In the genomic region with DNA sequence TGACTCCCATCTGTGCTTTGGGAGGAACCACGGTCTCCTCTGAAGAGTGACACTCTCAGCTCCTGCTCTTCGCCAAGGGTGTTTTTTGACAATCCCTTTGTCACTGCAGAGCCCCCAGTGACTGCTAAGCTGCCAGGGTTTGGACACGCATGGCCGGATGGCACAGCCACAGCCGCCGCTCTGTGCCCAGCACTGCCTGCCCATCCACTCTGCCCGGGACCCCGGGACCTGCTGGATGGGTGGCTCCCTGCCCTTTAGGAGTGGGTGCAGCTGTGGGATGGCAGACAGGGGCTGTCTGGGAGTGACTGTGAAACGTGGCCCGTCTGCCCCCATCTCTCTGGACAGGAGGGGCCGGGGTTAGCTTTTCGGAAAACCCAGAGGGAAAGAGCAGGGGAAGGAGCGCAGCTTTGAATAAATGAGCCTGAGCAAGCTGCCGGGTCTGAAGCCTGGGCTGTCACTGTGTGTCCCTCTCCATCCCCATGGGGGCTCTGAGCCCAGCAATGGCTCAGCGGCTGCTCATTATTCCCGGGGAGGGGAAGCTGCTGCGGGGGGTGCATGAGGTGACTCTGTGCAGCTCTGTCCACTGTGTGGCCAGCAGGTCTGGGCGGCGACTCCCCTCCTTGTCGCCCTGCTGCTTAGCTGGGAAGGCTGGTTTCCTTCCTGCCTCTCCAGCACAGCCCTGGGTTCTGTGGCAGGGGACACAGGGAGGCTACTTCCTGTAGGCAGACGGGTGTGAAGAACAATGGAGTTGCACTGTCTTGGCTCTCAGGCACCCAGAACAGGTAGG, we compare ENCODE assay signal across 1 cellular context.
TF ChIP-seq lines count a peak whose summit lies in the region.

No MANE protein-coding gene starts in this region.

TF ChIP-seq in endothelial cell of umbilical vein, 7 proteins besides CTCF, POLR2A, EP300 and RAD21:
- no peak for TF ChIP-seq GATA2 (IDR thresholded peaks at IDR 0.05; ENCODE audit: insufficient read depth, insufficient read length, low read depth, low read length)
- TF ChIP-seq POLR2AphosphoS5 (IDR thresholded peaks at IDR 0.05; ENCODE audit: insufficient read depth, low read depth, low read length) = peak; percentile 34
- TF ChIP-seq, protein P1, sequence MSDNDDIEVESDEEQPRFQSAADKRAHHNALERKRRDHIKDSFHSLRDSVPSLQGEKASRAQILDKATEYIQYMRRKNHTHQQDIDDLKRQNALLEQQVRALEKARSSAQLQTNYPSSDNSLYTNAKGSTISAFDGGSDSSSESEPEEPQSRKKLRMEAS (IDR thresholded peaks at IDR 0.05; ENCODE audit: insufficient read depth, insufficient read length) = no peak
TF ChIP-seq in endothelial cell of umbilical vein: peak in this region for 1.
